ENCODE assay signal across 25 cellular contexts in genomic region chr21:22345624-22346023, GRCh38.
"Had no signal": no experiment of that assay in that cellular context is flagged by ENCODE, and none has a peak within 500 bp of the region (broad histone marks: within the 10 kb centered on the region; RNA-seq: fewer than 3 reads in every experiment).

No MANE protein-coding gene starts in this region.

- H3K4me3 Mint-ChIP-seq: mesothelial cell of epicardium; naive B cell; naive thymus-derived CD8-positive, alpha-beta T cell had no signal

- H3K36me3 ChIP-seq: esophagus muscularis mucosa, gastroesophageal sphincter, heart right ventricle, left ventricle myocardium inferior, lower lobe of right lung had no signal

- DNase-seq: dermis blood vessel endothelial cell; dorsolateral prefrontal cortex; effector CD4-positive, alpha-beta T cell; effector memory CD4-positive, alpha-beta T cell; foreskin keratinocyte; glutamatergic neuron; head of caudate nucleus; heart right ventricle; hippocampal formation; left cardiac atrium; left ventricle myocardium inferior; lower lobe of right lung; mesenchymal stem cell; mucosa of descending colon; naive B cell; naive thymus-derived CD8-positive, alpha-beta T cell had no signal

- H3K4me1 Mint-ChIP-seq: naive B cell had no signal

- ATAC-seq: foreskin keratinocyte; gastroesophageal sphincter; heart right ventricle; left cardiac atrium; lower lobe of right lung; mucosa of descending colon; naive thymus-derived CD8-positive, alpha-beta T cell had no signal

- H3K27me3 Mint-ChIP-seq: naive B cell; naive thymus-derived CD8-positive, alpha-beta T cell had no signal

- H3K4me3 ChIP-seq: coronary artery, dorsolateral prefrontal cortex, esophagus muscularis mucosa, gastroesophageal sphincter, heart right ventricle, left ventricle myocardium inferior, lower lobe of right lung, mucosa of descending colon had no signal

- H3K27me3 ChIP-seq: dorsolateral prefrontal cortex, esophagus muscularis mucosa, foreskin keratinocyte, gastroesophageal sphincter, heart right ventricle had no signal

- H3K27ac ChIP-seq: coronary artery, dorsolateral prefrontal cortex, esophagus muscularis mucosa, foreskin keratinocyte, gastroesophageal sphincter, heart right ventricle, left ventricle myocardium inferior, lower lobe of right lung had no signal

- H3K36me3 Mint-ChIP-seq: naive B cell had no signal

- H3K9me3 ChIP-seq: lower lobe of right lung, mucosa of descending colon had no signal

- H3K27ac Mint-ChIP-seq: mesothelial cell of epicardium; naive B cell; naive thymus-derived CD8-positive, alpha-beta T cell had no signal

- FAIRE-seq: colon, endothelial cell of umbilical vein, frontal cortex, islet of Langerhans, keratinocyte had no signal

- H3K4me1 ChIP-seq: esophagus muscularis mucosa, gastroesophageal sphincter, heart right ventricle, left ventricle myocardium inferior, lower lobe of right lung had no signal
